Comparison of ENCODE assay signal across 11 cellular contexts in genomic region chr12:4810219-4810671, GRCh38.
DNase-seq lines count a peak whose midpoint lies in the region; ATAC-seq and TF ChIP-seq lines count a peak whose summit lies in the region.
"Had no signal": no experiment of that assay in that cellular context is flagged by ENCODE, and none has a peak within 500 bp of the region (broad histone marks: within the 10 kb centered on the region; RNA-seq: fewer than 3 reads in every experiment).

No MANE protein-coding gene starts in this region.

- TF ChIP-seq RAD21 in neural cell (conservative IDR thresholded peaks at IDR 0.05), result no peak

- no peaks in the 10 kb centered on the region for H3K9me2 ChIP-seq in neural cell (ENCODE audit: insufficient read depth, low read length)

- no peaks in the 10 kb centered on the region for H3K9me3 Mint-ChIP-seq in stimulated activated naive CD8-positive, alpha-beta T cell treated with anti-CD3 and anti-CD28 coated beads, Interleukin-15, Interleukin-2, amounts not matched to agents 100 ng/mL and 50 ng/mL, for 24 hours

- CTCF ChIA-PET in A673 (lab: Charles Lee), result no interaction called here

- peaks cover 41% of the 10 kb centered on the region for H3K27me3 Mint-ChIP-seq in stimulated activated naive CD8-positive, alpha-beta T cell treated with anti-CD3 and anti-CD28 coated beads, Interleukin-15, Interleukin-2, amounts not matched to agents 100 ng/mL and 50 ng/mL, for 24 hours

- H3K36me3 ChIP-seq in neural cell (ENCODE audit: insufficient read depth, low read length), result peaks cover 9% of the 10 kb centered on the region
- no peaks in the 10 kb centered on the region for H3K36me3 ChIP-seq in A673 (ENCODE audit: insufficient read depth, low read length, poor library complexity, severe bottlenecking)

- H3K4me3 ChIP-seq in dorsolateral prefrontal cortex (peak overlapping the region; percentile 42 to 76 (median 65)), neural cell (ENCODE audit: low read length) (peak overlapping the region; percentile 93), A673 (ENCODE audit: low read depth, low read length, poor library complexity, severe bottlenecking) (no peak overlapping the region)
- H3K4me3 ChIP-seq: body of pancreas had no signal

- no peaks in the 10 kb centered on the region for H3K36me3 Mint-ChIP-seq in stimulated activated naive CD8-positive, alpha-beta T cell treated with anti-CD3 and anti-CD28 coated beads, Interleukin-15, Interleukin-2, amounts not matched to agents 100 ng/mL and 50 ng/mL, for 24 hours (ENCODE audit: low read depth)

- H3K27ac Mint-ChIP-seq in stimulated activated naive CD8-positive, alpha-beta T cell treated with anti-CD3 and anti-CD28 coated beads, Interleukin-15, Interleukin-2, amounts not matched to agents 100 ng/mL and 50 ng/mL, for 24 hours, result no peak overlapping the region

- no peak for TF ChIP-seq CTCF in dorsolateral prefrontal cortex (IDR thresholded peaks at IDR 0.05 in 54 of 56, conservative IDR thresholded peaks at IDR 0.05 in 2 of 56; ENCODE audit: low read depth in 1 of 56, partially characterized antibody in 56 of 56)
- TF ChIP-seq CTCF in neural cell (IDR thresholded peaks at IDR 0.05; ENCODE audit: poor library complexity, severe bottlenecking), result no peak
- TF ChIP-seq CTCF in A673 (conservative IDR thresholded peaks at IDR 0.05; ENCODE audit: low read depth, low read length), result no peak
- TF ChIP-seq CTCF in GM13976 (IDR thresholded peaks at IDR 0.05; ENCODE audit: borderline replicate concordance, control extremely low read depth, extremely low read depth, insufficient read depth, missing control alignments), result no peak

- DNase-seq in stimulated activated naive CD8-positive, alpha-beta T cell treated with anti-CD3 and anti-CD28 coated beads, Interleukin-15, Interleukin-2, amounts not matched to agents 100 U/mL and 50 U/mL, for 24 hours, result no peak
- DNase-seq in dorsolateral prefrontal cortex (no peak), A673 (ENCODE audit: low spot score) (no peak), GM13976 (ENCODE audit: low spot score) (no peak), kidney tubule cell (ENCODE audit: low spot score) (no peak)
- DNase-seq: body of pancreas, NCI-H1694 treated with DMSO at 0.1 percent for 48 hours had no signal

- peaks cover 41% of the 10 kb centered on the region for H3K4me1 Mint-ChIP-seq in stimulated activated naive CD8-positive, alpha-beta T cell treated with anti-CD3 and anti-CD28 coated beads, Interleukin-15, Interleukin-2, amounts not matched to agents 100 ng/mL and 50 ng/mL, for 24 hours (ENCODE audit: low read depth)

- no peak for TF ChIP-seq EP300 in neural cell (conservative IDR thresholded peaks at IDR 0.05; ENCODE audit: poor library complexity, severe bottlenecking)

- in situ Hi-C loops in GM13976 (cut with MboI; ENCODE audit: low sequenced_read_pairs, unreplicated experiment), result no loop called here

- no peaks in the 10 kb centered on the region for H4K20me1 ChIP-seq in neural cell (ENCODE audit: insufficient read depth)

- H3F3A ChIP-seq in neural cell (ENCODE audit: insufficient read depth, low read length, poor library complexity, severe bottlenecking), result no peaks in the 10 kb centered on the region

- no peaks in the 10 kb centered on the region for H3K4me1 ChIP-seq in A673 (ENCODE audit: insufficient read depth, low read length, poor library complexity, severe bottlenecking)

- BruUV-seq in A673 (replicated peaks; lab: Mats Ljungman, UMichigan), result no TSS peak

- POLR2A ChIA-PET in A673 (lab: Charles Lee; ENCODE audit: low non-redundant PET), result no interaction called here

- no peak for ATAC-seq in stimulated activated naive CD8-positive, alpha-beta T cell treated with anti-CD3 and anti-CD28 coated beads, Interleukin-15, Interleukin-2, amounts not matched to agents 100 U/mL and 50 U/mL, for 24 hours
- no peak for ATAC-seq in GM21576 (IDR thresholded peaks at IDR 0.05; ENCODE audit: unreplicated experiment)

- H3K9me3 ChIP-seq in neural cell (ENCODE audit: low read length) (no peaks in the 10 kb centered on the region), A673 (ENCODE audit: low read depth, low read length, poor library complexity, severe bottlenecking) (no peaks in the 10 kb centered on the region)
- H3K9me3 ChIP-seq: body of pancreas had no signal

- H2AFZ ChIP-seq in neural cell (ENCODE audit: low read depth, low read length), result no peak overlapping the region

- H3K4me2 ChIP-seq in neural cell (ENCODE audit: low read length), result peak overlapping the region; percentile 70

- H3K27ac ChIP-seq in dorsolateral prefrontal cortex (peak overlapping the region in 10 of 59 donors; percentile 64 to 81 (median 78)), neural cell (ENCODE audit: low read length) (peak overlapping the region; percentile 72), A673 (ENCODE audit: low read depth, low read length, poor library complexity, severe bottlenecking) (no peak overlapping the region)
- H3K27ac ChIP-seq: body of pancreas, RWPE1 had no signal

- intact Hi-C loops in dorsolateral prefrontal cortex (cut with DNase I), result no loop called here
- intact Hi-C loops in A673 (cut with micrococcal nuclease; ENCODE audit: unreplicated experiment), result no loop called here

- peaks cover 27% of the 10 kb centered on the region for H3K79me2 ChIP-seq in neural cell (replicated peaks; ENCODE audit: insufficient read depth, low read length)

- H3K27me3 ChIP-seq in dorsolateral prefrontal cortex, result peaks cover 0 to 35% (median 5%) of the 10 kb centered on the region in 45 donors
- H3K27me3 ChIP-seq in neural cell (ENCODE audit: insufficient read depth, low read depth, low read length), result no peaks in the 10 kb centered on the region
- H3K27me3 ChIP-seq in A673 (replicated peaks; ENCODE audit: insufficient read depth, low read depth, low read length, poor library complexity), result peaks cover 90% of the 10 kb centered on the region
- H3K27me3 ChIP-seq: body of pancreas had no signal

- peak overlapping the region; percentile 54 for H3K4me3 Mint-ChIP-seq in stimulated activated naive CD8-positive, alpha-beta T cell treated with anti-CD3 and anti-CD28 coated beads, Interleukin-15, Interleukin-2, amounts not matched to agents 100 ng/mL and 50 ng/mL, for 24 hours

- H3K9ac ChIP-seq in neural cell (ENCODE audit: low read length), result peak overlapping the region; percentile 89

TF ChIP-seq in neural cell, 6 proteins besides CTCF, POLR2A, EP300 and RAD21:
- TF ChIP-seq TAF1 (IDR thresholded peaks at IDR 0.05; ENCODE audit: low read depth) (no peak), EZH2 (IDR thresholded peaks at IDR 0.05; ENCODE audit: borderline replicate concordance, insufficient read depth, low read length, poor library complexity, severe bottlenecking) (no peak), POLR2AphosphoS5 (IDR thresholded peaks at IDR 0.05) (no peak), SMC3 (conservative IDR thresholded peaks at IDR 0.05; ENCODE audit: poor library complexity) (no peak), MXI1 (conservative IDR thresholded peaks at IDR 0.05; ENCODE audit: poor library complexity, severe bottlenecking) (no peak)
